In genomic region chr15:66950114-66950513, GRCh38 we compare ENCODE assay signal across 10 cellular contexts.
"Had no signal": no experiment of that assay in that cellular context is flagged by ENCODE, and none has a peak within 500 bp of the region (broad histone marks: within the 10 kb centered on the region; RNA-seq: fewer than 3 reads in every experiment).

No MANE protein-coding gene starts in this region.

- H2AFZ ChIP-seq: GM23338 had no signal

- H3K27ac ChIP-seq: HL-60 had no signal

- H3K27ac Mint-ChIP-seq: GM23338, H9, HFFc6, IgD-negative memory B cell had no signal

- FAIRE-seq: H1, H54, HepG2 had no signal

- H3K9me3 Mint-ChIP-seq: GM23338, H9, HFFc6, IgD-negative memory B cell had no signal

- H3K4me3 Mint-ChIP-seq: GM23338, H9, HFFc6, IgD-negative memory B cell had no signal

- DNase-seq: H9, HCEC 1CT, HFFc6, KBM-7 had no signal

- H3K4me2 ChIP-seq: GM23338 had no signal

- ATAC-seq: GM23338, HepG2 had no signal

- H3K4me1 Mint-ChIP-seq: GM23338, H9 had no signal

- H3K4me3 ChIP-seq: GM23338 had no signal
